12 cellular contexts compared by ENCODE assay signal in genomic region chr1:50422675-50422945, GRCh38. TPM values are rescaled to one million over a fixed set of nuclear protein-coding genes. Genes with fewer than 3 reads are reported as not detected.
DNase-seq lines count a peak whose midpoint lies in the region; ATAC-seq, FAIRE-seq and TF ChIP-seq lines count a peak whose summit lies in the region.
"Had no signal": no experiment of that assay in that cellular context is flagged by ENCODE, and none has a peak within 500 bp of the region (broad histone marks: within the 10 kb centered on the region; RNA-seq: fewer than 3 reads in every experiment).

No MANE protein-coding gene starts in this region.

- no peak overlapping the region for H3K27ac Mint-ChIP-seq in CD4-positive, alpha-beta T cell
- peak overlapping the region in 4 of 6 donors; percentile 2 to 96 (median 48) for H3K27ac Mint-ChIP-seq in naive B cell

- POLR2A ChIA-PET in CD4-positive, alpha-beta T cell (lab: Charles Lee): no interaction called here
- POLR2A ChIA-PET in HEK293 (lab: Yijun Ruan, JAX): no interaction called here

- peak overlapping the region; percentile 38 for H3K4me3 Mint-ChIP-seq in CD4-positive, alpha-beta T cell
- peak overlapping the region in 7 of 8 donors; percentile 67 to 85 (median 72) for H3K4me3 Mint-ChIP-seq in naive B cell

- H3K36me3 ChIP-seq in HEK293 (ENCODE audit: control insufficient read depth in 2 of 2, insufficient read depth in 1 of 2, low read length in 2 of 2) (peaks cover 0 to 35% of the 10 kb centered on the region in 2 experiments; a peak in 1 of 3 replicates), bronchial epithelial cell (ENCODE audit: control insufficient read depth, insufficient read depth, low read length) (no peaks in the 10 kb centered on the region)

- no peak for ATAC-seq in CD4-positive, alpha-beta T cell (ENCODE audit: poor library complexity)
- no peak for ATAC-seq in naive B cell (ENCODE audit: low read depth in 2 of 2)
- no peak for ATAC-seq in HG02885 (IDR thresholded peaks at IDR 0.05; ENCODE audit: poor library complexity, unreplicated experiment)
- ATAC-seq: Right ventricle myocardium inferior had no signal

- no peaks in the 10 kb centered on the region for H3K9me3 Mint-ChIP-seq in CD4-positive, alpha-beta T cell
- H3K9me3 Mint-ChIP-seq in naive B cell: peaks cover 0 to 39% (median 11%) of the 10 kb centered on the region in 7 donors

- H3K36me3 Mint-ChIP-seq in CD4-positive, alpha-beta T cell (ENCODE audit: low read depth): no peaks in the 10 kb centered on the region
- peaks cover 23 to 43% of the 10 kb centered on the region in 2 donors for H3K36me3 Mint-ChIP-seq in naive B cell

- H3K27ac ChIP-seq in CD4-positive, alpha-beta T cell (ENCODE audit: low read depth, low read length): no peak overlapping the region
- H3K27ac ChIP-seq in HEK293 (ENCODE audit: extremely low read depth, low read depth, low read length): peak overlapping the region; percentile 20; the same call in 1 of the 2 replicates

- H3K27me3 Mint-ChIP-seq in CD4-positive, alpha-beta T cell: peaks cover 79% of the 10 kb centered on the region
- H3K27me3 Mint-ChIP-seq in naive B cell: peaks cover 65 to 86% (median 78%) of the 10 kb centered on the region in 3 donors

- peaks cover 45% of the 10 kb centered on the region for H3K4me1 Mint-ChIP-seq in CD4-positive, alpha-beta T cell (ENCODE audit: low read depth)
- H3K4me1 Mint-ChIP-seq in naive B cell: peaks cover 43 to 69% (median 59%) of the 10 kb centered on the region in 3 donors

- CTCF ChIA-PET in CD4-positive, alpha-beta T cell (lab: Charles Lee): no interaction called here
- CTCF ChIA-PET in HEK293 (lab: Yijun Ruan, JAX): interaction anchor here (1.4 kb wide), 1 partner anchor 90 kb away, joined by 3 read pairs; no protein-coding TSS in a partner anchor

- peaks cover 85% of the 10 kb centered on the region for H3K27me3 ChIP-seq in CD4-positive, alpha-beta T cell (ENCODE audit: control insufficient read depth, insufficient read depth, low read length)
- peaks cover 53% of the 10 kb centered on the region for H3K27me3 ChIP-seq in bronchial epithelial cell (ENCODE audit: control insufficient read depth, insufficient read depth, low read length)

- FAIRE-seq in bronchial epithelial cell (lab: Jason Lieb, UNC): no peak

- H3K9me3 ChIP-seq in CD4-positive, alpha-beta T cell (ENCODE audit: control insufficient read depth, low read length): no peaks in the 10 kb centered on the region
- no peaks in the 10 kb centered on the region for H3K9me3 ChIP-seq in HEK293 (ENCODE audit: control insufficient read depth, insufficient read depth, low read depth, low read length)

- H3K4me3 ChIP-seq in HEK293 (ENCODE audit: low read depth, low read length) (peak overlapping the region; percentile 53), bronchial epithelial cell (ENCODE audit: low read depth, low read length) (peak overlapping the region; percentile 37)

- no peak for TF ChIP-seq CTCF in CD4-positive, alpha-beta T cell (IDR thresholded peaks at IDR 0.05)
- no peak for TF ChIP-seq CTCF in HEK293 (tag by site-specific recombination; IDR thresholded peaks at IDR 0.05)
- TF ChIP-seq CTCF in bronchial epithelial cell (IDR thresholded peaks at IDR 0.05; ENCODE audit: insufficient read depth, low read length, severe bottlenecking): no peak

- no peak for DNase-seq in CD4-positive, alpha-beta T cell
- DNase-seq in bronchial epithelial cell (ENCODE audit: low read depth): no peak
- no peak for DNase-seq in naive B cell
- DNase-seq in effector CD8-positive, alpha-beta T cell (lab: John Stamatoyannopoulos, UW): no peak
- DNase-seq in NCI-H345 (lab: John Stamatoyannopoulos, UW): no peak
- no peak for DNase-seq in HuH-7.5 (ENCODE audit: low spot score)
- DNase-seq: activated CD8-positive, alpha-beta memory T cell treated with anti-CD3 and anti-CD28 coated beads for 24 hours; Calu3 had no signal

- intact Hi-C loops in CD4-positive, alpha-beta T cell (cut with DNase I, micrococcal nuclease): no loop called here

- H3K4me1 ChIP-seq in HEK293 (ENCODE audit: control insufficient read depth, insufficient read depth, low read length): no peaks in the 10 kb centered on the region

TF ChIP-seq in HEK293, 187 proteins besides CTCF, POLR2A, EP300 and RAD21:
- TF ChIP-seq ZNF704 (tag by site-specific recombination; IDR thresholded peaks at IDR 0.05) (no peak), ZNF791 (tag by site-specific recombination; IDR thresholded peaks at IDR 0.05) (no peak), ZNF23 (tag by site-specific recombination; IDR thresholded peaks at IDR 0.05; ENCODE audit: borderline replicate concordance) (no peak), ZNF629 (tag by site-specific recombination; IDR thresholded peaks at IDR 0.05) (no peak), ZNF2 (tag by site-specific recombination; IDR thresholded peaks at IDR 0.05) (no peak), ZNF169 (tag by site-specific recombination; IDR thresholded peaks at IDR 0.05) (no peak), MYNN (tag by site-specific recombination; IDR thresholded peaks at IDR 0.05; ENCODE audit: borderline replicate concordance) (no peak), RBAK (tag by site-specific recombination; IDR thresholded peaks at IDR 0.05) (no peak), ZNF426 (tag by site-specific recombination; IDR thresholded peaks at IDR 0.05) (no peak), YY2 (tag by site-specific recombination; IDR thresholded peaks at IDR 0.05) (no peak), ZXDB (tag by site-specific recombination; IDR thresholded peaks at IDR 0.05) (no peak), ZNF10 (tag by site-specific recombination; IDR thresholded peaks at IDR 0.05) (no peak), ZNF747 (tag by site-specific recombination; IDR thresholded peaks at IDR 0.05) (no peak), ZNF830 (tag by site-specific recombination; IDR thresholded peaks at IDR 0.05; ENCODE audit: low read depth) (no peak), ZNF701 (tag by site-specific recombination; IDR thresholded peaks at IDR 0.05) (no peak), EGR2 (tag by site-specific recombination; IDR thresholded peaks at IDR 0.05; ENCODE audit: low read depth) (no peak), ZNF571 (tag by site-specific recombination; IDR thresholded peaks at IDR 0.05) (no peak), ZNF548 (tag by site-specific recombination; IDR thresholded peaks at IDR 0.05) (no peak), REPIN1 (tag by site-specific recombination; IDR thresholded peaks at IDR 0.05; ENCODE audit: low read depth) (no peak), GLI4 (tag by site-specific recombination; IDR thresholded peaks at IDR 0.05) (no peak)

RNA-seq across cellular contexts. Expression of gene DMRTA2, which starts 0.6 kb away (rescaled TPM):
- total RNA-seq in CD4-positive, alpha-beta T cell: not detected
- total RNA-seq in bronchial epithelial cell: 4.2 and 7.4 TPM in 2 replicates
- polyA plus RNA-seq in naive B cell (ENCODE audit: low read depth in 6 of 6): not detected
- total RNA-seq: fibroblast of lung, Right ventricle myocardium inferior had no signal
